In the genomic region with DNA sequence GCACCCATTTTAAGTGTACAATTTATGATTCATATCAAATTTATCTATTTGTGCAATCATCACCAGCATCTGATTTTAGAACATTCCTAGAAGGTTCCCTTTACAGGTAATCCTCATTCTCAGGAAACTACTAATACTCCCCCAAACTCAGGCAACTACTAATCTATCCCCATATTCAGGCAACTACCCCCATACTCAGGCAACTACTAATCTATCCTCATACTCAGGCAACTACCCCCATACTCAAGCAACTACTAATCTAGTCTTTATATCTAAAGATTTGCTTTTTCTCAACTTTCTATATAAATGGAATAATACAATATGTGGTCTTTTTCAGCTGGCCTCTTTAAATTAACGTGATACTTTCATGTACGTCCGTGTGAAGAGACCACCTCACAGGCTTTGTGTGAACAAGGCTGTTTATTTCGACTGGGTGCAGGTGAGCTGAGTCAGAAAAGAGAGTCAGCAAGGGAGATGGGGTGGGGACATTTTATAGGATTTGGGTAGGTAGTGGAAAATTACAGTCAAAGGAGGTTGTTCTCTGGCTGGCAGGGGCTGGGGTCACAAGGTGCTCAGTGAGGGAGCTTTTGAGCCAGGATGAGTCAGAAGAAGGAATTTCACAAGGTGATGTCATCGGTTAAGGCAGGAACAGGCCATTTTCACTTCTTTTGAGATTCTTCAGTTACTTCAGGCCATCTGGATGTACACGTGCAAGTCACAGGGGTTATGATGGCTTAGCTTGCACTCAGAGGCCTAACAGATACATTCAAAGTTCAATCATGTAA, we compare ENCODE assay signal across 2 cellular contexts.
TF ChIP-seq lines count a peak whose summit lies in the region.

No MANE protein-coding gene starts in this region.

TF ChIP-seq in HEK293, 187 proteins besides CTCF, POLR2A, EP300 and RAD21:
- TF ChIP-seq, protein P1, sequence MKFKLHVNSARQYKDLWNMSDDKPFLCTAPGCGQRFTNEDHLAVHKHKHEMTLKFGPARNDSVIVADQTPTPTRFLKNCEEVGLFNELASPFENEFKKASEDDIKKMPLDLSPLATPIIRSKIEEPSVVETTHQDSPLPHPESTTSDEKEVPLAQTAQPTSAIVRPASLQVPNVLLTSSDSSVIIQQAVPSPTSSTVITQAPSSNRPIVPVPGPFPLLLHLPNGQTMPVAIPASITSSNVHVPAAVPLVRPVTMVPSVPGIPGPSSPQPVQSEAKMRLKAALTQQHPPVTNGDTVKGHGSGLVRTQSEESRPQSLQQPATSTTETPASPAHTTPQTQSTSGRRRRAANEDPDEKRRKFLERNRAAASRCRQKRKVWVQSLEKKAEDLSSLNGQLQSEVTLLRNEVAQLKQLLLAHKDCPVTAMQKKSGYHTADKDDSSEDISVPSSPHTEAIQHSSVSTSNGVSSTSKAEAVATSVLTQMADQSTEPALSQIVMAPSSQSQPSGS (tag by site-specific recombination; IDR thresholded peaks at IDR 0.05; ENCODE audit: low read depth): peak; percentile 59; the same call in 1 of the 2 replicates
- TF ChIP-seq ZNF211 (tag by site-specific recombination; IDR thresholded peaks at IDR 0.05; ENCODE audit: low read depth) (no peak), SP2 (tag by site-specific recombination; IDR thresholded peaks at IDR 0.05) (no peak)

TF ChIP-seq in H1, 55 proteins besides CTCF, POLR2A, EP300 and RAD21:
- TF ChIP-seq KDM1A (IDR thresholded peaks at IDR 0.05; ENCODE audit: borderline replicate concordance, low read length) (no peak), JUND (IDR thresholded peaks at IDR 0.05; ENCODE audit: low read length) (peak; percentile 82)
- TF ChIP-seq, protein P1 (IDR thresholded peaks at IDR 0.05; ENCODE audit: low read length): peak; percentile 88
